11 cellular contexts compared by ENCODE assay signal in genomic region chr11:67113231-67113721, GRCh38. TPM values are rescaled to one million over a fixed set of nuclear protein-coding genes. Genes with fewer than 3 reads are reported as not detected.
A peak's percentile ranks its signal among the peaks of the same experiment; 100 is the strongest.
DNase-seq lines count a peak whose midpoint lies in the region; ATAC-seq and TF ChIP-seq lines count a peak whose summit lies in the region.
"Had no signal": no experiment of that assay in that cellular context is flagged by ENCODE, and none has a peak within 500 bp of the region (broad histone marks: within the 10 kb centered on the region; RNA-seq: fewer than 3 reads in every experiment).

No MANE protein-coding gene starts in this region.

- H3K27ac ChIP-seq in trophoblast cell (ENCODE audit: low read depth, low read length), result no peak overlapping the region
- H3K27ac ChIP-seq: BLaER1 had no signal

- H3K79me1 ChIP-seq in trophoblast cell (ENCODE audit: low read length), result peaks cover 9% of the 10 kb centered on the region

- no peaks in the 10 kb centered on the region for H3K36me3 ChIP-seq in trophoblast cell (ENCODE audit: control insufficient read depth in 1 of 2, insufficient read depth in 2 of 2, low read length in 2 of 2)
- H3K36me3 ChIP-seq: BLaER1 had no signal

- peaks cover 4% of the 10 kb centered on the region in 2 experiments for H3K4me1 ChIP-seq in trophoblast cell (ENCODE audit: control insufficient read depth in 1 of 2, insufficient read depth in 2 of 2, low read length in 2 of 2)

- H3K23ac ChIP-seq in trophoblast cell (ENCODE audit: low read length), result no peak overlapping the region

- H3K4ac ChIP-seq in trophoblast cell (ENCODE audit: low read depth, low read length), result no peak overlapping the region

- no peak overlapping the region for H3K9ac ChIP-seq in trophoblast cell (ENCODE audit: low read length)
- H3K9ac ChIP-seq: BLaER1 had no signal

- H3K4me1 Mint-ChIP-seq in activated B cell treated with CpG ODN at 0.5 μM for 24 hours (peaks cover 21% of the 10 kb centered on the region), T-helper 17 cell (no peaks in the 10 kb centered on the region)

- no peak overlapping the region for H4K12ac ChIP-seq in trophoblast cell (ENCODE audit: low read depth, low read length)

- CTCF ChIA-PET in activated B cell treated with CpG ODN at 0.5 μM for 24 hours (lab: Charles Lee), result interaction anchor here (1.2 kb wide), 1 partner anchor 32 kb away, joined by 3 read pairs; no protein-coding TSS in a partner anchor

- H3K18ac ChIP-seq in trophoblast cell (ENCODE audit: low read length), result no peak overlapping the region

- no peak overlapping the region for H2AFZ ChIP-seq in trophoblast cell (ENCODE audit: insufficient read depth, low read length, poor library complexity)

- H3K4me3 Mint-ChIP-seq in activated B cell treated with CpG ODN at 0.5 μM for 24 hours (peak overlapping the region; percentile 44), T-helper 17 cell (no peak overlapping the region)
- H3K4me3 Mint-ChIP-seq: nephron had no signal

- DNase-seq in CD1c-positive myeloid dendritic cell (ENCODE audit: extremely low spot score) (peak; percentile 60), GM19238 (ENCODE audit: insufficient read length, low spot score) (peak; percentile 51), activated B cell treated with CpG ODN at 0.5 μM for 24 hours (peak; percentile 29), AG20443 (ENCODE audit: low spot score) (no peak), hippocampal formation (lab: John Stamatoyannopoulos, UW) (no peak), trophoblast cell (no peak), T-helper 17 cell (no peak)
- DNase-seq: NCI-H146 had no signal

- no peak overlapping the region for H4K8ac ChIP-seq in trophoblast cell (ENCODE audit: low read depth, low read length)

- no peak overlapping the region for H2AK5ac ChIP-seq in trophoblast cell (ENCODE audit: low read length)

- H3K4me3 ChIP-seq in trophoblast cell (ENCODE audit: low read depth, low read length), result no peak overlapping the region
- H3K4me3 ChIP-seq: BLaER1 had no signal

- ATAC-seq in HG03159 (IDR thresholded peaks at IDR 0.05; ENCODE audit: unreplicated experiment) (peak; percentile 74), activated B cell treated with CpG ODN at 0.5 μM for 24 hours (ENCODE audit: low read depth) (peak; percentile 79), T-helper 17 cell (no peak)

- no peak overlapping the region for H3K4me2 ChIP-seq in trophoblast cell (ENCODE audit: low read length)
- H3K4me2 ChIP-seq: BLaER1 had no signal

- no peak overlapping the region for H2BK5ac ChIP-seq in trophoblast cell (ENCODE audit: low read depth, low read length, poor library complexity)

- intact Hi-C loops in activated B cell treated with CpG ODN at 0.5 μM for 24 hours (cut with micrococcal nuclease), result loop anchor here (10.0 kb wide), 2 partner anchors 498 to 692 kb away; partner anchors contain the start of gene RBM14

- no peaks in the 10 kb centered on the region for H3K9me3 Mint-ChIP-seq in activated B cell treated with CpG ODN at 0.5 μM for 24 hours
- H3K9me3 Mint-ChIP-seq: nephron had no signal

- no peaks in the 10 kb centered on the region for H3K9me3 ChIP-seq in trophoblast cell (ENCODE audit: insufficient read depth, low read depth, low read length)
- no peaks in the 10 kb centered on the region for H3K9me3 ChIP-seq in T-helper 17 cell (ENCODE audit: control insufficient read depth, low read length, poor library complexity, severe bottlenecking)
- H3K9me3 ChIP-seq: BLaER1 had no signal

- H3K27ac Mint-ChIP-seq in activated B cell treated with CpG ODN at 0.5 μM for 24 hours, result peak overlapping the region; percentile 81
- no peak overlapping the region for H3K27ac Mint-ChIP-seq in T-helper 17 cell

- no peaks in the 10 kb centered on the region for H3K27me3 ChIP-seq in trophoblast cell (ENCODE audit: insufficient read depth, low read length)

- no peak overlapping the region for H2BK120ac ChIP-seq in trophoblast cell (ENCODE audit: insufficient read depth, low read length, poor library complexity)

- H2BK12ac ChIP-seq in trophoblast cell (ENCODE audit: low read length), result no peak overlapping the region

- H3K36me3 Mint-ChIP-seq in activated B cell treated with CpG ODN at 0.5 μM for 24 hours (ENCODE audit: low read depth) (no peaks in the 10 kb centered on the region), T-helper 17 cell (ENCODE audit: low read depth) (no peaks in the 10 kb centered on the region)

- TF ChIP-seq CTCF in activated B cell treated with CpG ODN at 0.5 μM for 24 hours (IDR thresholded peaks at IDR 0.05), result no peak

- WGBS in trophoblast cell (ENCODE audit: extremely low coverage, insufficient coverage, insufficient read length), result no CpG with 5 or more reads among the region's 5 CpGs

- peaks cover 6% of the 10 kb centered on the region for H3K79me2 ChIP-seq in trophoblast cell (ENCODE audit: control insufficient read depth, insufficient read depth, low read length, poor library complexity)

- H3K14ac ChIP-seq in trophoblast cell (ENCODE audit: low read length), result no peak overlapping the region

- no peaks in the 10 kb centered on the region for H3K27me3 Mint-ChIP-seq in activated B cell treated with CpG ODN at 0.5 μM for 24 hours
- H3K27me3 Mint-ChIP-seq in T-helper 17 cell, result no peaks in the 10 kb centered on the region

- H4K91ac ChIP-seq in trophoblast cell (ENCODE audit: low read depth, low read length), result no peak overlapping the region

- POLR2A ChIA-PET in activated B cell treated with CpG ODN at 0.5 μM for 24 hours (lab: Charles Lee), result interaction anchor here (0.6 to 1.8 kb wide), 4 partner anchors 126 to 1161 kb away, joined by 4 to 5 read pairs (median 4); partner anchors contain the start of gene POLD4

RNA-seq across cellular contexts. Expression of gene KDM2A, which starts 5.8 kb away (rescaled TPM):
- total RNA-seq in activated B cell treated with CpG ODN at 0.5 μM for 24 hours (141 and 160 TPM in 2 replicates), T-helper 17 cell (100 to 1,000 TPM; 366 to 425 TPM)
- 58.5 and 62.5 TPM in 2 replicates for polyA plus RNA-seq in trophoblast cell (2013)

RNA-seq across cellular contexts. Expression of gene RHOD, which starts 56.6 kb away (rescaled TPM):
- 0.32 TPM in 1 of 2 replicates, not detected in the other for total RNA-seq in activated B cell treated with CpG ODN at 0.5 μM for 24 hours
- polyA plus RNA-seq in trophoblast cell (2013), result 18.3 and 19.6 TPM in 2 replicates
- total RNA-seq in T-helper 17 cell, result not detected

Comparison
In these comparisons a context has a peak if more than half of its experiments do, and no peak if none do; other contexts are left out.
1. DNase-seq: peak in CD1c-positive myeloid dendritic cell (single experiment), GM19238 (single experiment) and activated B cell treated with CpG ODN at 0.5 μM for 24 hours (single experiment); none in AG20443 (single experiment), hippocampal formation (0 of 2), trophoblast cell (0 of 2) and T-helper 17 cell (0 of 3).